Comparison of ENCODE assay signal across 8 cellular contexts in genomic region chr5:150484964-150485769, GRCh38. TPM values are rescaled to one million over a fixed set of nuclear protein-coding genes. Genes with fewer than 3 reads are reported as not detected.
DNase-seq lines count a peak whose midpoint lies in the region; ATAC-seq, FAIRE-seq and TF ChIP-seq lines count a peak whose summit lies in the region.

No MANE protein-coding gene starts in this region.

- intact Hi-C loops in MCF 10A (cut with micrococcal nuclease): no loop called here

- peaks cover 32% of the 10 kb centered on the region for H3K4me1 Mint-ChIP-seq in MCF 10A (ENCODE audit: insufficient read depth, unreplicated experiment)

- H3K4me2 ChIP-seq in A549: peak overlapping the region; percentile 67

- H3K4me3 Mint-ChIP-seq in MCF 10A (ENCODE audit: unreplicated experiment): peak overlapping the region; percentile 68

- no peaks in the 10 kb centered on the region for H3K27me3 ChIP-seq in HUES6 (ENCODE audit: control insufficient read depth, insufficient read depth, low read length)
- no peaks in the 10 kb centered on the region for H3K27me3 ChIP-seq in mononuclear cell (ENCODE audit: insufficient read depth, low read length)

- TF ChIP-seq RAD21 in A549 (conservative IDR thresholded peaks at IDR 0.05 in 1 of 2, IDR thresholded peaks at IDR 0.05 in 1 of 2): no peak

- H3K36me3 Mint-ChIP-seq in MCF 10A (ENCODE audit: insufficient read depth, unreplicated experiment): no peaks in the 10 kb centered on the region

- H3K9me3 ChIP-seq in A549 (no peaks in the 10 kb centered on the region), HUES6 (ENCODE audit: control insufficient read depth, insufficient read depth, low read depth, low read length) (no peaks in the 10 kb centered on the region), mononuclear cell (ENCODE audit: low read depth, low read length) (no peaks in the 10 kb centered on the region)

- no peak for FAIRE-seq in A549 (lab: Jason Lieb, UNC)

- no peak for TF ChIP-seq POLR2A in A549 (IDR thresholded peaks at IDR 0.05; ENCODE audit: low read length)

- 15% methylated on average over 23 of the region's 33 CpGs for WGBS in A549 (ENCODE audit: missing lambda C conversion rate)

- CTCF ChIA-PET in A549 (lab: Yijun Ruan, JAX) (interaction anchor here (0.7 to 33.5 kb wide), 7 partner anchors 10 to 60 kb away, joined by 3 to 439 read pairs (median 7); partner anchors contain the start of gene NDST1), MCF 10A (lab: Yijun Ruan, JAX) (interaction anchor here (0.5 to 9.6 kb wide), 15 partner anchors 10 to 1048 kb away, joined by 3 to 134 read pairs (median 4); no protein-coding TSS in a partner anchor)

- TF ChIP-seq CTCF in A549 (IDR thresholded peaks at IDR 0.05): no peak
- no peak for TF ChIP-seq CTCF in MCF 10A (IDR thresholded peaks at IDR 0.05; ENCODE audit: unreplicated experiment)

- no peaks in the 10 kb centered on the region for H3K9me3 Mint-ChIP-seq in MCF 10A (ENCODE audit: unreplicated experiment)

- DNase-seq in A549 (ENCODE audit: low read depth in 1 of 2, low spot score in 1 of 2) (no peak), MCF 10A (ENCODE audit: unreplicated experiment) (no peak)

- peaks cover 39% of the 10 kb centered on the region for H3K4me1 ChIP-seq in A549
- peaks cover 56% of the 10 kb centered on the region for H3K4me1 ChIP-seq in HUES6 (ENCODE audit: control insufficient read depth, insufficient read depth, low read length)
- H3K4me1 ChIP-seq in mononuclear cell (ENCODE audit: insufficient read depth, low read length): peaks cover 45% of the 10 kb centered on the region

- H3K4me3 ChIP-seq in A549 (peak overlapping the region; percentile 87), HUES6 (ENCODE audit: low read depth, low read length) (peak overlapping the region; percentile 87), mononuclear cell (ENCODE audit: low read length) (peak overlapping the region; percentile 56)

- H3K36me3 ChIP-seq in HUES6 (ENCODE audit: control insufficient read depth, insufficient read depth, low read length): no peaks in the 10 kb centered on the region

- peak in 1 of 2 experiments; percentile 34; a peak in 3 of 6 replicates for ATAC-seq in A549
- no peak for ATAC-seq in HG03469 (IDR thresholded peaks at IDR 0.05; ENCODE audit: unreplicated experiment)
- no peak for ATAC-seq in GM21737 (IDR thresholded peaks at IDR 0.05; ENCODE audit: unreplicated experiment)
- no peak for ATAC-seq in GM21528 (IDR thresholded peaks at IDR 0.05; ENCODE audit: low FRiP score, unreplicated experiment)
- ATAC-seq in GM18870 (IDR thresholded peaks at IDR 0.05; ENCODE audit: unreplicated experiment): no peak

- POLR2A ChIA-PET in A549 (lab: Yijun Ruan, JAX): interaction anchor here (1.0 to 1.3 kb wide), 6 partner anchors 11 to 36 kb away, joined by 3 to 9 read pairs (median 4); no protein-coding TSS in a partner anchor
- POLR2A ChIA-PET in MCF 10A (lab: Yijun Ruan, JAX): interaction anchor here (0.6 to 4.6 kb wide), 9 partner anchors 13 to 297 kb away, joined by 3 to 33 read pairs (median 5); partner anchors contain the start of genes RBM22 and RPS14

- no peak for TF ChIP-seq EP300 in A549 (IDR thresholded peaks at IDR 0.05)

- no peaks in the 10 kb centered on the region for H3K27me3 Mint-ChIP-seq in MCF 10A (ENCODE audit: insufficient read depth, unreplicated experiment)

- H3K27ac ChIP-seq in A549 (peak overlapping the region; percentile 98 to 100), HUES6 (ENCODE audit: low read depth, low read length) (peak overlapping the region; percentile 99)

- H3K27ac Mint-ChIP-seq in MCF 10A (ENCODE audit: low read depth, unreplicated experiment): peak overlapping the region; percentile 34

- BruUV-seq in MCF 10A (replicated peaks; lab: Mats Ljungman, UMichigan): TSS peak; percentile 59

- H3K9ac ChIP-seq in HUES6 (ENCODE audit: low read length): peak overlapping the region; percentile 98

TF ChIP-seq in A549, 52 proteins besides CTCF, POLR2A, EP300 and RAD21:
- TF ChIP-seq HOXB5 (CRISPR knock-in tag; IDR thresholded peaks at IDR 0.05): no peak
- TF ChIP-seq BCL3 (IDR thresholded peaks at IDR 0.05): 0 out of 3 replicates have a peak, but pooled peaks have one; percentile 33
- TF ChIP-seq KDM1A (IDR thresholded peaks at IDR 0.05; ENCODE audit: low read depth): peak; percentile 86; the same call in 1 of the 2 replicates
- peak; percentile 78 for TF ChIP-seq USF2 (IDR thresholded peaks at IDR 0.05)
- peak; percentile 78; the same call in 1 of the 2 replicates for TF ChIP-seq CHD4 (IDR thresholded peaks at IDR 0.05; ENCODE audit: borderline replicate concordance)
- no peak for TF ChIP-seq ZC3H11A (IDR thresholded peaks at IDR 0.05)
- no peak for TF ChIP-seq RARB (CRISPR knock-in tag; IDR thresholded peaks at IDR 0.05)
- 0 out of 2 replicates have a peak, but pooled peaks have one; percentile 69 for TF ChIP-seq MAX (IDR thresholded peaks at IDR 0.05)
- no peak for TF ChIP-seq HEYL (CRISPR knock-in tag; IDR thresholded peaks at IDR 0.05)

RNA-seq across cellular contexts. Expression of gene NDST1, which starts 22.8 kb away (rescaled TPM):
- polyA plus RNA-seq in A549 (2011; rRNA removed) (24.4 and 27.7 TPM in 2 replicates), A549 (2017; fragmentation: RNase III; extraction: RNeasy Plus Mini Kit Qiagen cat#74134 plus additional on column Dnase treatment) (50.8 to 59.7 TPM (median 55.8 TPM) in 3 replicates)
- polyA plus RNA-seq in A549 (2012; cell fraction: cytosol; rRNA removed): 28.2 and 45.6 TPM in 2 replicates
- 70.2 and 91.2 TPM in 2 replicates for polyA plus RNA-seq in A549 (2012; cell fraction: nucleus; rRNA removed)
- polyA minus RNA-seq in A549 (2011; rRNA and poly(A)+ RNA removed): 37.2 and 50.7 TPM in 2 replicates
- total RNA-seq in MCF 10A (2022) (68.9 and 79.3 TPM in 2 replicates), mononuclear cell (13.0 TPM)

RNA-seq across cellular contexts. Expression of gene RPS14, which starts 35.6 kb away (rescaled TPM):
- polyA plus RNA-seq in A549 (2011; rRNA removed) (3,799 and 4,312 TPM in 2 replicates), A549 (2017; fragmentation: RNase III; extraction: RNeasy Plus Mini Kit Qiagen cat#74134 plus additional on column Dnase treatment) (3,127 to 3,794 TPM (median 3,716 TPM) in 3 replicates)
- polyA plus RNA-seq in A549 (2012; cell fraction: cytosol; rRNA removed): 5,803 and 7,483 TPM in 2 replicates
- 1,682 and 2,988 TPM in 2 replicates for polyA plus RNA-seq in A549 (2012; cell fraction: nucleus; rRNA removed)
- 949 and 1,168 TPM in 2 replicates for polyA minus RNA-seq in A549 (2011; rRNA and poly(A)+ RNA removed)
- total RNA-seq in MCF 10A (2022) (5,481 and 5,921 TPM in 2 replicates), mononuclear cell (4,450 TPM)
